In the genomic region with DNA sequence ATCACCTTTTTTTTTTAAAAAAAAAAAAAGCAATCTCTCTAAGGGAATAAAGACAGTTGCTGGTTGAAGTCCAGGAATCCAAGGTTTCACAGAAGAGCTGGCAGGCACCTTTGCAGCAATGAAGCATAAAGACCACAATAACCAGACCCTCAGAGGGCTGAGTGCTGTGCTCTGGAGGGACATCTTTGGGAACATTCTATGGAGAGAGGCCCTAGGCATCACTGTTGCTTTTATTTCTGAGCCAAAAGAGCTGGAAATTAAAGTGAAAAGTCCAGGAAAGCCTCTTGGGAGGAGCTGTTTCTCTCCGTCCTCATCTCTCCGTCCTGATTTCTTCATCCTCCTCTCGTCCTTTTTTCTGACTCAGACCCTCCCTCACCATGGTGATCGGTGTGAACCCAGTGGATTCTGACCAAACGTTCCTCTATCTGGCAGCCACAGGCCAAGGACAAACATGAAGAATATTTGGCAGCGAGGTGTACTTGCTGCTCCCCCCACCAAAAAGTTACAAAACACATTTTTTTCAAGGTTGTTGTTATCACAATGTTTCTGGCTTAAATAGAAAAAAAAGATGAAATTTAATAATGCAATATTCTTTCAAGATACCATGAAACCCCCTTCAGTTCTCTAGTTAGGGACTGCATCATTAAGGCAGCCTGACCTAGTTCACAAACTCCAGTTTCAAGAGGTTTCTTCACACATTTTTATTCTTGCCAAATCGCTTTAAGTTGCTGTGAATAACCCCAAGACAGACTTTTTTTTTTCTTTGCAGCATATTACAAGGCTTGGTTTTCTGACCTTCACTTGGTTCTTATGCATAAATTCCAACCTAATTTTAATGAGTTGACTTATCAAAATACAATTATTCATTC, we compare ENCODE assay signal across 18 cellular contexts.
A peak's percentile ranks its signal among the peaks of the same experiment; 100 is the strongest.
DNase-seq lines count a peak whose midpoint lies in the region; ATAC-seq, FAIRE-seq and TF ChIP-seq lines count a peak whose summit lies in the region.
"Had no signal": no experiment of that assay in that cellular context is flagged by ENCODE, and none has a peak within 500 bp of the region (broad histone marks: within the 10 kb centered on the region; RNA-seq: fewer than 3 reads in every experiment).

No MANE protein-coding gene starts in this region.

- peak; percentile 84 to 90 for ATAC-seq in right cardiac atrium
- peak in 3 of 4 donors; percentile 9 to 57 (median 40) for ATAC-seq in pancreas
- no peak for ATAC-seq in HG03135 (IDR thresholded peaks at IDR 0.05; ENCODE audit: unreplicated experiment)
- ATAC-seq: K562 had no signal

- peak overlapping the region; percentile 79 for H3K27ac ChIP-seq in caudate nucleus (ENCODE audit: low read depth, low read length)
- H3K27ac ChIP-seq in right cardiac atrium (ENCODE audit: low read length): peak overlapping the region; percentile 67
- H3K27ac ChIP-seq in pancreas: no peak overlapping the region
- H3K27ac ChIP-seq: vagina, WERI-Rb-1 had no signal

- WGBS in right cardiac atrium: 55% methylated on average over 7 of the region's 7 CpGs
- WGBS in pancreas, 2 donors: 19 to 24% methylated on average over 7 of the region's 7 CpGs

- H3K4me1 ChIP-seq in right cardiac atrium (ENCODE audit: control insufficient read depth, insufficient read depth, low read length) (no peaks in the 10 kb centered on the region), pancreas (peaks cover 0 to 24% (median 11%) of the 10 kb centered on the region in 3 donors)
- H3K4me1 ChIP-seq: Peyer's patch had no signal

- no peaks in the 10 kb centered on the region for H3K36me3 Mint-ChIP-seq in T-helper 2 cell treated with Interferon-gamma antibody and Interleukin-4, amounts not matched to agents 5 μg/mL and 100 μg/mL, for 36 hours (ENCODE audit: low read depth)

- FAIRE-seq in pancreas (lab: Jason Lieb, UNC): no peak
- FAIRE-seq: K562 had no signal

- intact Hi-C loops in right cardiac atrium (cut with DNase I) (no loop called here), pancreas (cut with DNase I) (no loop called here), posterior vena cava (cut with DNase I) (no loop called here)

- H3K4me3 ChIP-seq in right cardiac atrium (ENCODE audit: low read length) (no peak overlapping the region), pancreas (no peak overlapping the region)
- H3K4me3 ChIP-seq: K562, Peyer's patch, vagina had no signal

- peaks cover 2% of the 10 kb centered on the region for H3K4me1 Mint-ChIP-seq in T-helper 2 cell treated with Interferon-gamma antibody and Interleukin-4, amounts not matched to agents 5 μg/mL and 100 μg/mL, for 36 hours (ENCODE audit: low read depth)

- H3K27me3 ChIP-seq in right cardiac atrium (ENCODE audit: control insufficient read depth, insufficient read depth) (no peaks in the 10 kb centered on the region), pancreas (no peaks in the 10 kb centered on the region)
- H3K27me3 ChIP-seq: Peyer's patch, vagina had no signal

- H3K9me3 Mint-ChIP-seq in T-helper 2 cell treated with Interferon-gamma antibody and Interleukin-4, amounts not matched to agents 5 μg/mL and 100 μg/mL, for 36 hours: no peaks in the 10 kb centered on the region
- H3K9me3 Mint-ChIP-seq: activated T-helper 2 cell treated with anti-CD3 and anti-CD28 coated beads, Interferon-gamma antibody, Interleukin-2, Interleukin-4, amounts not matched to agents 10 μg/mL and 5 μg/mL and 100 μg/mL, durations not matched to agents 14 hours and 24 hours and 36 hours had no signal

- H3K27ac Mint-ChIP-seq in T-helper 2 cell treated with Interferon-gamma antibody and Interleukin-4, amounts not matched to agents 5 μg/mL and 100 μg/mL, for 36 hours: no peak overlapping the region
- H3K27ac Mint-ChIP-seq: activated T-helper 2 cell treated with anti-CD3 and anti-CD28 coated beads, Interferon-gamma antibody, Interleukin-2, Interleukin-4, amounts not matched to agents 10 μg/mL and 5 μg/mL and 100 μg/mL, durations not matched to agents 14 hours and 24 hours and 36 hours had no signal

- peak; percentile 45 for DNase-seq in Ammon's horn (ENCODE audit: low spot score)
- peak in 1 of 61 donors; percentile 25 for DNase-seq in caudate nucleus (lab: John Stamatoyannopoulos, UW)
- DNase-seq in right cardiac atrium: peak; percentile 49 to 78 (median 56)
- no peak for DNase-seq in pancreas
- no peak for DNase-seq in middle frontal gyrus (ENCODE audit: extremely low spot score, low spot score)
- DNase-seq in posterior vena cava (ENCODE audit: low spot score): no peak
- no peak for DNase-seq in T-helper 2 cell treated with Interferon-gamma antibody and Interleukin-4, amounts not matched to agents 5 μg/mL and 100 μg/mL, for 36 hours (ENCODE audit: low spot score)
- DNase-seq: ACHN; activated CD8-positive, alpha-beta memory T cell treated with anti-CD3 and anti-CD28 coated beads for 24 hours; dermis blood vessel endothelial cell; GF-D8; NCI-H748 treated with DMSO at 0.1 percent for 48 hours; WERI-Rb-1 had no signal

- H3K4me3 Mint-ChIP-seq in T-helper 2 cell treated with Interferon-gamma antibody and Interleukin-4, amounts not matched to agents 5 μg/mL and 100 μg/mL, for 36 hours: no peak overlapping the region

- H3K36me3 ChIP-seq in pancreas: no peaks in the 10 kb centered on the region
- H3K36me3 ChIP-seq: Peyer's patch, vagina, WERI-Rb-1 had no signal

- peaks cover 2% of the 10 kb centered on the region for H3K27me3 Mint-ChIP-seq in T-helper 2 cell treated with Interferon-gamma antibody and Interleukin-4, amounts not matched to agents 5 μg/mL and 100 μg/mL, for 36 hours (ENCODE audit: low read depth)

- H3K9me3 ChIP-seq in right cardiac atrium (ENCODE audit: control insufficient read depth, low read length) (no peaks in the 10 kb centered on the region), pancreas (no peaks in the 10 kb centered on the region)
- H3K9me3 ChIP-seq: Peyer's patch, vagina had no signal

- no peak for TF ChIP-seq CTCF in pancreas (IDR thresholded peaks at IDR 0.05)

Comparison
In these comparisons a context has a peak if more than half of its experiments do, and no peak if none do; other contexts are left out.
1. DNase-seq: peak in Ammon's horn (single experiment) and right cardiac atrium (3 of 3); none in pancreas (0 of 6), middle frontal gyrus (single experiment), posterior vena cava (single experiment) and T-helper 2 cell treated with Interferon-gamma antibody and Interleukin-4, amounts not matched to agents 5 μg/mL and 100 μg/mL, for 36 hours (single experiment).
2. H3K27ac ChIP-seq: peak in caudate nucleus (single experiment) and right cardiac atrium (single experiment); none in pancreas (0 of 4).